12 cellular contexts compared by ENCODE assay signal in genomic region chr1:82517586-82517985, GRCh38.
DNase-seq lines count a peak whose midpoint lies in the region; ATAC-seq, FAIRE-seq and TF ChIP-seq lines count a peak whose summit lies in the region.
"Had no signal": no experiment of that assay in that cellular context is flagged by ENCODE, and none has a peak within 500 bp of the region (broad histone marks: within the 10 kb centered on the region; RNA-seq: fewer than 3 reads in every experiment).

No MANE protein-coding gene starts in this region.

- H3K9me3 ChIP-seq in astrocyte (ENCODE audit: insufficient read depth, low read depth, low read length) (no peaks in the 10 kb centered on the region), heart left ventricle (no peaks in the 10 kb centered on the region), neural progenitor cell (ENCODE audit: low read depth) (no peaks in the 10 kb centered on the region)
- H3K9me3 ChIP-seq: esophagus squamous epithelium had no signal

- H3F3A ChIP-seq in neural progenitor cell (ENCODE audit: low read depth): no peaks in the 10 kb centered on the region

- H3K27me3 Mint-ChIP-seq in astrocyte (ENCODE audit: low read depth, unreplicated experiment): no peaks in the 10 kb centered on the region
- no peaks in the 10 kb centered on the region for H3K27me3 Mint-ChIP-seq in neural progenitor cell (ENCODE audit: insufficient read depth, low read depth)
- H3K27me3 Mint-ChIP-seq: naive B cell had no signal

- H3K27ac ChIP-seq in C4-2B: no peak overlapping the region
- no peak overlapping the region for H3K27ac ChIP-seq in astrocyte (ENCODE audit: low read depth, low read length)
- no peak overlapping the region for H3K27ac ChIP-seq in heart left ventricle
- no peak overlapping the region for H3K27ac ChIP-seq in neural progenitor cell
- H3K27ac ChIP-seq: esophagus squamous epithelium had no signal

- H3K9ac ChIP-seq in astrocyte (ENCODE audit: low read length) (no peak overlapping the region), neural progenitor cell (no peak overlapping the region)

- H4K20me1 ChIP-seq in astrocyte (ENCODE audit: insufficient read depth, low read length) (no peaks in the 10 kb centered on the region), neural progenitor cell (ENCODE audit: low read depth) (no peaks in the 10 kb centered on the region)

- ATAC-seq in heart left ventricle: peak in 3 of 4 donors; percentile 74 to 83 (median 75)

- no peaks in the 10 kb centered on the region for H3K79me2 ChIP-seq in astrocyte (ENCODE audit: insufficient read depth, low read length)
- H3K79me2 ChIP-seq in neural progenitor cell (ENCODE audit: low read depth): no peaks in the 10 kb centered on the region

- H3K36me3 ChIP-seq in astrocyte (ENCODE audit: insufficient read depth, low read length) (no peaks in the 10 kb centered on the region), heart left ventricle (no peaks in the 10 kb centered on the region), neural progenitor cell (no peaks in the 10 kb centered on the region)
- H3K36me3 ChIP-seq: esophagus squamous epithelium had no signal

- H3K4me3 Mint-ChIP-seq in astrocyte (ENCODE audit: unreplicated experiment) (no peak overlapping the region), neural progenitor cell (no peak overlapping the region)
- H3K4me3 Mint-ChIP-seq: naive B cell had no signal

- H3K36me3 Mint-ChIP-seq in astrocyte (ENCODE audit: low read depth, unreplicated experiment) (no peaks in the 10 kb centered on the region), neural progenitor cell (no peaks in the 10 kb centered on the region)
- H3K36me3 Mint-ChIP-seq: naive B cell had no signal

- no peaks in the 10 kb centered on the region for H3K9me3 Mint-ChIP-seq in astrocyte (ENCODE audit: unreplicated experiment)
- no peaks in the 10 kb centered on the region for H3K9me3 Mint-ChIP-seq in neural progenitor cell

- TF ChIP-seq POLR2A in heart left ventricle (IDR thresholded peaks at IDR 0.05): no peak

- no peak for FAIRE-seq in astrocyte (lab: Jason Lieb, UNC)

- H3K4me1 ChIP-seq in astrocyte (ENCODE audit: insufficient read depth, low read length) (no peaks in the 10 kb centered on the region), heart left ventricle (no peaks in the 10 kb centered on the region), neural progenitor cell (peaks cover 18% of the 10 kb centered on the region)

- H3K4me3 ChIP-seq in astrocyte (ENCODE audit: insufficient read depth, low read depth, low read length) (no peak overlapping the region), heart left ventricle (no peak overlapping the region), neural progenitor cell (no peak overlapping the region)
- H3K4me3 ChIP-seq: esophagus squamous epithelium had no signal

- TF ChIP-seq CTCF in C4-2B (conservative IDR thresholded peaks at IDR 0.05): peak; percentile 21
- no peak for TF ChIP-seq CTCF in astrocyte (IDR thresholded peaks at IDR 0.05; ENCODE audit: insufficient read depth, low read depth, low read length)
- TF ChIP-seq CTCF in heart left ventricle (IDR thresholded peaks at IDR 0.05): peak in 7 of 12 donors; percentile 7 to 50 (median 22)
- TF ChIP-seq CTCF in neural progenitor cell (IDR thresholded peaks at IDR 0.05): peak; percentile 35

- WGBS in heart left ventricle, 4 donors: 23 to 42% (median 37%) methylated on average over 8 of the region's 8 CpGs

- H3K27me3 ChIP-seq in astrocyte (ENCODE audit: insufficient read depth, low read length): no peaks in the 10 kb centered on the region
- H3K27me3 ChIP-seq in heart left ventricle: no peaks in the 10 kb centered on the region
- no peaks in the 10 kb centered on the region for H3K27me3 ChIP-seq in neural progenitor cell
- H3K27me3 ChIP-seq: esophagus squamous epithelium had no signal

- intact Hi-C loops in heart left ventricle (cut with DNase I): no loop called here

- H3K4me1 Mint-ChIP-seq in astrocyte (ENCODE audit: low read depth, unreplicated experiment): no peaks in the 10 kb centered on the region
- H3K4me1 Mint-ChIP-seq in neural progenitor cell: peaks cover 14% of the 10 kb centered on the region
- H3K4me1 Mint-ChIP-seq: naive B cell had no signal

- DNase-seq in astrocyte (ENCODE audit: low read depth) (peak; percentile 2), heart left ventricle (peak; percentile 39 to 70 (median 51)), neural progenitor cell (ENCODE audit: low spot score) (peak; percentile 63), NCI-H1417 (lab: John Stamatoyannopoulos, UW) (no peak), NCI-H1105 (lab: John Stamatoyannopoulos, UW) (no peak), superior temporal gyrus (ENCODE audit: extremely low spot score) (no peak)
- DNase-seq in effector CD8-positive, alpha-beta T cell (lab: John Stamatoyannopoulos, UW): no peak
- DNase-seq: activated CD4-positive, CD25-positive, alpha-beta regulatory T cell; activated naive CD4-positive, alpha-beta T cell treated with anti-CD3 and anti-CD28 coated beads, Interleukin-2, amount 50 U/mL, for 16 hours; esophagus squamous epithelium; naive B cell had no signal

- H3K4me2 ChIP-seq in astrocyte (ENCODE audit: low read length): no peak overlapping the region
- H3K4me2 ChIP-seq in neural progenitor cell: no peak overlapping the region

- no peak overlapping the region for H3K27ac Mint-ChIP-seq in astrocyte (ENCODE audit: unreplicated experiment)
- no peak overlapping the region for H3K27ac Mint-ChIP-seq in neural progenitor cell
- H3K27ac Mint-ChIP-seq: naive B cell had no signal

- H2AFZ ChIP-seq in astrocyte (ENCODE audit: low read depth, low read length) (no peak overlapping the region), neural progenitor cell (replicated peaks) (no peak overlapping the region)

Comparison
In these comparisons a context has a peak if more than half of its experiments do, and no peak if none do; other contexts are left out.
1. DNase-seq: peak in astrocyte (single experiment), heart left ventricle (5 of 5) and neural progenitor cell (single experiment); none in NCI-H1417 (0 of 3), NCI-H1105 (single experiment), effector CD8-positive, alpha-beta T cell (single experiment) and superior temporal gyrus (single experiment).